1 cellular context compared by ENCODE assay signal in the genomic region with DNA sequence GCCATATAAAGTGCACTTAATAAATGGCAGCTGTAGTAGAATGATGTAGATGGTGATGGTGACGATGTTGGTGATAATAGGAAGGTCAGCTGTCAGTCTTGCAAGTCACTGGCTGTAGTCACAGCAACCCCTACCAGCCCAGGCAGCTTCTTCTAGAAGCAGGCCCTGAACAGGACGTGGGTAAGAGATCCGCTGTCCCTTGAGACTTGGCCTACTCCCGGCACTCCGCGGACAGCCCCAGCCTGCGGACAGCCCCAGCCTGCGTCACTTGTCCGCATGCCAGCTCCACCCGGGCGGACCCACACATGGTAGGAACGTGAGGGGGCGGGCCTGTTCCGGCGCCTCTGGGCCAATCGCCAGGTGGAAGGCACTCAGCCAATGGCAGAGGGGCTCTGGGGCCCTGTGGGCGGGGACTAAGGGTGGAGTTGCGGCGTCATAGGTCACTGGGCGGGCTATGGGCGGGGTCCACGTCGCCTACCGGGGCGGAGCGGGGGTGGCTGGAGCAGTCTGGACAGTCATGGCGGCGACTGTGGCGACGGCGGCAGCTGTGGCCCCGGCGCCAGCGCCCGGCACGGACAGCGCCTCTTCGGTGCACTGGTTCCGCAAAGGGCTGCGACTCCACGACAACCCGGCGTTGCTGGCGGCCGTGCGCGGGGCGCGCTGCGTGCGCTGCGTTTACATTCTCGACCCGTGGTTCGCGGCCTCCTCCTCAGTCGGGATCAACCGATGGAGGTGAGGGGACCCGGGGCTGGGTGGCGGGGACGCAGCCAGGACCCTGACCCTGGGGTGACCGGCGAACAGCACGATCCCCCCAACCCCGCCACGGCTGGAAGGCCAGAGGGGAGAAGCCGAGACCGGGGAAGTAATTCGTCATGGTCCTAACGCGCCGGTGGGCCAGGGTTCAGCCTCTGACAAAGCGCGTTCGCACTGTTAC.
TF ChIP-seq lines count a peak whose summit lies in the region.

A gene (plus strand): TSS at position 502 of the 934 bp plus-strand sequence. CDS start 16 bp downstream, at position 518.

TF ChIP-seq in K562, 482 proteins besides CTCF, POLR2A, EP300 and RAD21 (continued from another document and continues in another):
- TF ChIP-seq, protein P1, sequence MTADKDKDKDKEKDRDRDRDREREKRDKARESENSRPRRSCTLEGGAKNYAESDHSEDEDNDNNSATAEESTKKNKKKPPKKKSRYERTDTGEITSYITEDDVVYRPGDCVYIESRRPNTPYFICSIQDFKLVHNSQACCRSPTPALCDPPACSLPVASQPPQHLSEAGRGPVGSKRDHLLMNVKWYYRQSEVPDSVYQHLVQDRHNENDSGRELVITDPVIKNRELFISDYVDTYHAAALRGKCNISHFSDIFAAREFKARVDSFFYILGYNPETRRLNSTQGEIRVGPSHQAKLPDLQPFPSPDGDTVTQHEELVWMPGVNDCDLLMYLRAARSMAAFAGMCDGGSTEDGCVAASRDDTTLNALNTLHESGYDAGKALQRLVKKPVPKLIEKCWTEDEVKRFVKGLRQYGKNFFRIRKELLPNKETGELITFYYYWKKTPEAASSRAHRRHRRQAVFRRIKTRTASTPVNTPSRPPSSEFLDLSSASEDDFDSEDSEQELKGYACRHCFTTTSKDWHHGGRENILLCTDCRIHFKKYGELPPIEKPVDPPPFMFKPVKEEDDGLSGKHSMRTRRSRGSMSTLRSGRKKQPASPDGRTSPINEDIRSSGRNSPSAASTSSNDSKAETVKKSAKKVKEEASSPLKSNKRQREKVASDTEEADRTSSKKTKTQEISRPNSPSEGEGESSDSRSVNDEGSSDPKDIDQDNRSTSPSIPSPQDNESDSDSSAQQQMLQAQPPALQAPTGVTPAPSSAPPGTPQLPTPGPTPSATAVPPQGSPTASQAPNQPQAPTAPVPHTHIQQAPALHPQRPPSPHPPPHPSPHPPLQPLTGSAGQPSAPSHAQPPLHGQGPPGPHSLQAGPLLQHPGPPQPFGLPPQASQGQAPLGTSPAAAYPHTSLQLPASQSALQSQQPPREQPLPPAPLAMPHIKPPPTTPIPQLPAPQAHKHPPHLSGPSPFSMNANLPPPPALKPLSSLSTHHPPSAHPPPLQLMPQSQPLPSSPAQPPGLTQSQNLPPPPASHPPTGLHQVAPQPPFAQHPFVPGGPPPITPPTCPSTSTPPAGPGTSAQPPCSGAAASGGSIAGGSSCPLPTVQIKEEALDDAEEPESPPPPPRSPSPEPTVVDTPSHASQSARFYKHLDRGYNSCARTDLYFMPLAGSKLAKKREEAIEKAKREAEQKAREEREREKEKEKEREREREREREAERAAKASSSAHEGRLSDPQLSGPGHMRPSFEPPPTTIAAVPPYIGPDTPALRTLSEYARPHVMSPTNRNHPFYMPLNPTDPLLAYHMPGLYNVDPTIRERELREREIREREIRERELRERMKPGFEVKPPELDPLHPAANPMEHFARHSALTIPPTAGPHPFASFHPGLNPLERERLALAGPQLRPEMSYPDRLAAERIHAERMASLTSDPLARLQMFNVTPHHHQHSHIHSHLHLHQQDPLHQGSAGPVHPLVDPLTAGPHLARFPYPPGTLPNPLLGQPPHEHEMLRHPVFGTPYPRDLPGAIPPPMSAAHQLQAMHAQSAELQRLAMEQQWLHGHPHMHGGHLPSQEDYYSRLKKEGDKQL (CRISPR knock-in tag; IDR thresholded peaks at IDR 0.05; ENCODE audit: borderline replicate concordance), result no peak
- 0 out of 2 replicates have a peak, but pooled peaks have one; percentile 44 for TF ChIP-seq MYNN (IDR thresholded peaks at IDR 0.05)
- TF ChIP-seq MYNN (CRISPR knock-in tag; IDR thresholded peaks at IDR 0.05), result no peak
- TF ChIP-seq ZNF133 (CRISPR knock-in tag; IDR thresholded peaks at IDR 0.05), result no peak
- TF ChIP-seq ZNF224 (CRISPR knock-in tag; IDR thresholded peaks at IDR 0.05), result peak; percentile 68; the same call in 1 of the 2 replicates
- TF ChIP-seq, protein P2, sequence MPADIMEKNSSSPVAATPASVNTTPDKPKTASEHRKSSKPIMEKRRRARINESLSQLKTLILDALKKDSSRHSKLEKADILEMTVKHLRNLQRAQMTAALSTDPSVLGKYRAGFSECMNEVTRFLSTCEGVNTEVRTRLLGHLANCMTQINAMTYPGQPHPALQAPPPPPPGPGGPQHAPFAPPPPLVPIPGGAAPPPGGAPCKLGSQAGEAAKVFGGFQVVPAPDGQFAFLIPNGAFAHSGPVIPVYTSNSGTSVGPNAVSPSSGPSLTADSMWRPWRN (IDR thresholded peaks at IDR 0.05; ENCODE audit: low read depth), result no peak
- no peak for TF ChIP-seq HNRNPH1 (optimal IDR thresholded peaks at IDR 0.05; ENCODE audit: low read depth, low read length)
- TF ChIP-seq, protein P3, sequence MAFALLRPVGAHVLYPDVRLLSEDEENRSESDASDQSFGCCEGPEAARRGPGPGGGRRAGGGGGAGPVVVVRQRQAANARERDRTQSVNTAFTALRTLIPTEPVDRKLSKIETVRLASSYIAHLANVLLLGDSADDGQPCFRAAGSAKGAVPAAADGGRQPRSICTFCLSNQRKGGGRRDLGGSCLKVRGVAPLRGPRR (CRISPR knock-in tag; IDR thresholded peaks at IDR 0.05), result no peak
- TF ChIP-seq FOXA3 (CRISPR knock-in tag; conservative IDR thresholded peaks at IDR 0.05 in 1 of 2, IDR thresholded peaks at IDR 0.05 in 1 of 2), result peak in 1 of 2 experiments; percentile 92; a peak in 1 of 4 replicates
- TF ChIP-seq PRMT5 (CRISPR knock-in tag; IDR thresholded peaks at IDR 0.05), result peak; percentile 78; the same call in 1 of the 2 replicates
- TF ChIP-seq, protein P4, sequence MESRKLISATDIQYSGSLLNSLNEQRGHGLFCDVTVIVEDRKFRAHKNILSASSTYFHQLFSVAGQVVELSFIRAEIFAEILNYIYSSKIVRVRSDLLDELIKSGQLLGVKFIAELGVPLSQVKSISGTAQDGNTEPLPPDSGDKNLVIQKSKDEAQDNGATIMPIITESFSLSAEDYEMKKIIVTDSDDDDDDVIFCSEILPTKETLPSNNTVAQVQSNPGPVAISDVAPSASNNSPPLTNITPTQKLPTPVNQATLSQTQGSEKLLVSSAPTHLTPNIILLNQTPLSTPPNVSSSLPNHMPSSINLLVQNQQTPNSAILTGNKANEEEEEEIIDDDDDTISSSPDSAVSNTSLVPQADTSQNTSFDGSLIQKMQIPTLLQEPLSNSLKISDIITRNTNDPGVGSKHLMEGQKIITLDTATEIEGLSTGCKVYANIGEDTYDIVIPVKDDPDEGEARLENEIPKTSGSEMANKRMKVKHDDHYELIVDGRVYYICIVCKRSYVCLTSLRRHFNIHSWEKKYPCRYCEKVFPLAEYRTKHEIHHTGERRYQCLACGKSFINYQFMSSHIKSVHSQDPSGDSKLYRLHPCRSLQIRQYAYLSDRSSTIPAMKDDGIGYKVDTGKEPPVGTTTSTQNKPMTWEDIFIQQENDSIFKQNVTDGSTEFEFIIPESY (CRISPR knock-in tag; IDR thresholded peaks at IDR 0.05), result peak; percentile 86
- TF ChIP-seq, protein P5, sequence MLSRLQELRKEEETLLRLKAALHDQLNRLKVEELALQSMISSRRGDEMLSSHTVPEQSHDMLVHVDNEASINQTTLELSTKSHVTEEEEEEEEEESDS (CRISPR knock-in tag; IDR thresholded peaks at IDR 0.05), result no peak
- TF ChIP-seq FOXK2 (conservative IDR thresholded peaks at IDR 0.05 in 1 of 2, IDR thresholded peaks at IDR 0.05 in 1 of 2; ENCODE audit: low read depth in 2 of 2), result peak; percentile 71 to 87
- 0 out of 2 replicates have a peak, but pooled peaks have one; percentile 37 for TF ChIP-seq ERF (CRISPR knock-in tag; IDR thresholded peaks at IDR 0.05)
- no peak for TF ChIP-seq HDAC3 (IDR thresholded peaks at IDR 0.05; ENCODE audit: borderline replicate concordance, partially characterized antibody)
- TF ChIP-seq, protein P6, sequence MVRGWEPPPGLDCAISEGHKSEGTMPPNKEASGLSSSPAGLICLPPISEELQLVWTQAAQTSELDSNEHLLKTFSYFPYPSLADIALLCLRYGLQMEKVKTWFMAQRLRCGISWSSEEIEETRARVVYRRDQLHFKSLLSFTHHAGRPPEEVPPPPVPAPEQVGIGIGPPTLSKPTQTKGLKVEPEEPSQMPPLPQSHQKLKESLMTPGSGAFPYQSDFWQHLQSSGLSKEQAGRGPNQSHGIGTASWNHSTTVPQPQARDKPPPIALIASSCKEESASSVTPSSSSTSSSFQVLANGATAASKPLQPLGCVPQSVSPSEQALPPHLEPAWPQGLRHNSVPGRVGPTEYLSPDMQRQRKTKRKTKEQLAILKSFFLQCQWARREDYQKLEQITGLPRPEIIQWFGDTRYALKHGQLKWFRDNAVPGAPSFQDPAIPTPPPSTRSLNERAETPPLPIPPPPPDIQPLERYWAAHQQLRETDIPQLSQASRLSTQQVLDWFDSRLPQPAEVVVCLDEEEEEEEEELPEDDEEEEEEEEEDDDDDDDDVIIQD (CRISPR knock-in tag; IDR thresholded peaks at IDR 0.05), result no peak
- TF ChIP-seq, protein P7, sequence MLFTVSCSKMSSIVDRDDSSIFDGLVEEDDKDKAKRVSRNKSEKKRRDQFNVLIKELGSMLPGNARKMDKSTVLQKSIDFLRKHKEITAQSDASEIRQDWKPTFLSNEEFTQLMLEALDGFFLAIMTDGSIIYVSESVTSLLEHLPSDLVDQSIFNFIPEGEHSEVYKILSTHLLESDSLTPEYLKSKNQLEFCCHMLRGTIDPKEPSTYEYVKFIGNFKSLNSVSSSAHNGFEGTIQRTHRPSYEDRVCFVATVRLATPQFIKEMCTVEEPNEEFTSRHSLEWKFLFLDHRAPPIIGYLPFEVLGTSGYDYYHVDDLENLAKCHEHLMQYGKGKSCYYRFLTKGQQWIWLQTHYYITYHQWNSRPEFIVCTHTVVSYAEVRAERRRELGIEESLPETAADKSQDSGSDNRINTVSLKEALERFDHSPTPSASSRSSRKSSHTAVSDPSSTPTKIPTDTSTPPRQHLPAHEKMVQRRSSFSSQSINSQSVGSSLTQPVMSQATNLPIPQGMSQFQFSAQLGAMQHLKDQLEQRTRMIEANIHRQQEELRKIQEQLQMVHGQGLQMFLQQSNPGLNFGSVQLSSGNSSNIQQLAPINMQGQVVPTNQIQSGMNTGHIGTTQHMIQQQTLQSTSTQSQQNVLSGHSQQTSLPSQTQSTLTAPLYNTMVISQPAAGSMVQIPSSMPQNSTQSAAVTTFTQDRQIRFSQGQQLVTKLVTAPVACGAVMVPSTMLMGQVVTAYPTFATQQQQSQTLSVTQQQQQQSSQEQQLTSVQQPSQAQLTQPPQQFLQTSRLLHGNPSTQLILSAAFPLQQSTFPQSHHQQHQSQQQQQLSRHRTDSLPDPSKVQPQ (CRISPR knock-in tag; IDR thresholded peaks at IDR 0.05; ENCODE audit: borderline replicate concordance), result peak; percentile 100
- TF ChIP-seq ILF3 (IDR thresholded peaks at IDR 0.05; ENCODE audit: borderline replicate concordance), result no peak; the same call in 1 of the 2 replicates
- TF ChIP-seq, protein P8, sequence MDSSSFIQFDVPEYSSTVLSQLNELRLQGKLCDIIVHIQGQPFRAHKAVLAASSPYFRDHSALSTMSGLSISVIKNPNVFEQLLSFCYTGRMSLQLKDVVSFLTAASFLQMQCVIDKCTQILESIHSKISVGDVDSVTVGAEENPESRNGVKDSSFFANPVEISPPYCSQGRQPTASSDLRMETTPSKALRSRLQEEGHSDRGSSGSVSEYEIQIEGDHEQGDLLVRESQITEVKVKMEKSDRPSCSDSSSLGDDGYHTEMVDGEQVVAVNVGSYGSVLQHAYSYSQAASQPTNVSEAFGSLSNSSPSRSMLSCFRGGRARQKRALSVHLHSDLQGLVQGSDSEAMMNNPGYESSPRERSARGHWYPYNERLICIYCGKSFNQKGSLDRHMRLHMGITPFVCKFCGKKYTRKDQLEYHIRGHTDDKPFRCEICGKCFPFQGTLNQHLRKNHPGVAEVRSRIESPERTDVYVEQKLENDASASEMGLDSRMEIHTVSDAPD (CRISPR knock-in tag; IDR thresholded peaks at IDR 0.05), result no peak
- TF ChIP-seq STAT5A (IDR thresholded peaks at IDR 0.05; ENCODE audit: borderline replicate concordance, low read length), result no peak
- TF ChIP-seq ZNF232 (CRISPR knock-in tag; IDR thresholded peaks at IDR 0.05), result peak; percentile 86; the same call in 1 of the 2 replicates
- peak; percentile 61 for TF ChIP-seq TAF7 (tag; IDR thresholded peaks at IDR 0.05)
- TF ChIP-seq, protein P9, sequence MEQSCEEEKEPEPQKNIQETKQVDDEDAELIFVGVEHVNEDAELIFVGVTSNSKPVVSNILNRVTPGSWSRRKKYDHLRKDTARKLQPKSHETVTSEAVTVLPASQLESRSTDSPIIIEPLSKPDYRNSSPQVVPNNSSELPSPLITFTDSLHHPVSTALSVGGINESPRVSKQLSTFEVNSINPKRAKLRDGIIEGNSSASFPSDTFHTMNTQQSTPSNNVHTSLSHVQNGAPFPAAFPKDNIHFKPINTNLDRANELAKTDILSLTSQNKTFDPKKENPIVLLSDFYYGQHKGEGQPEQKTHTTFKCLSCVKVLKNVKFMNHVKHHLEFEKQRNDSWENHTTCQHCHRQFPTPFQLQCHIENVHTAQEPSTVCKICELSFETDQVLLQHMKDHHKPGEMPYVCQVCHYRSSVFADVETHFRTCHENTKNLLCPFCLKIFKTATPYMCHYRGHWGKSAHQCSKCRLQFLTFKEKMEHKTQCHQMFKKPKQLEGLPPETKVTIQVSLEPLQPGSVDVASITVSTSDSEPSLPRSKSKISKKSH (CRISPR knock-in tag; IDR thresholded peaks at IDR 0.05), result no peak
- no peak for TF ChIP-seq ZNF696 (CRISPR knock-in tag; conservative IDR thresholded peaks at IDR 0.05)
- TF ChIP-seq, protein P10, sequence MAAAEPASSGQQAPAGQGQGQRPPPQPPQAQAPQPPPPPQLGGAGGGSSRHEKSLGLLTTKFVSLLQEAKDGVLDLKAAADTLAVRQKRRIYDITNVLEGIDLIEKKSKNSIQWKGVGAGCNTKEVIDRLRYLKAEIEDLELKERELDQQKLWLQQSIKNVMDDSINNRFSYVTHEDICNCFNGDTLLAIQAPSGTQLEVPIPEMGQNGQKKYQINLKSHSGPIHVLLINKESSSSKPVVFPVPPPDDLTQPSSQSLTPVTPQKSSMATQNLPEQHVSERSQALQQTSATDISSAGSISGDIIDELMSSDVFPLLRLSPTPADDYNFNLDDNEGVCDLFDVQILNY (CRISPR knock-in tag; IDR thresholded peaks at IDR 0.05), result peak; percentile 40; the same call in 1 of the 2 replicates
- peak; percentile 94; the same call in 1 of the 2 replicates for TF ChIP-seq PHF8 (IDR thresholded peaks at IDR 0.05; ENCODE audit: borderline replicate concordance, low read length)
- no peak for TF ChIP-seq SAFB2 (IDR thresholded peaks at IDR 0.05; ENCODE audit: borderline replicate concordance, low read depth, low read length, severe bottlenecking)
- no peak for TF ChIP-seq PHB2 (IDR thresholded peaks at IDR 0.05; ENCODE audit: low read depth)
- TF ChIP-seq, protein P11, sequence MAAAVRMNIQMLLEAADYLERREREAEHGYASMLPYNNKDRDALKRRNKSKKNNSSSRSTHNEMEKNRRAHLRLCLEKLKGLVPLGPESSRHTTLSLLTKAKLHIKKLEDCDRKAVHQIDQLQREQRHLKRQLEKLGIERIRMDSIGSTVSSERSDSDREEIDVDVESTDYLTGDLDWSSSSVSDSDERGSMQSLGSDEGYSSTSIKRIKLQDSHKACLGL (CRISPR knock-in tag; IDR thresholded peaks at IDR 0.05; ENCODE audit: borderline replicate concordance, poor library complexity, severe bottlenecking), result no peak
- TF ChIP-seq, protein P12, sequence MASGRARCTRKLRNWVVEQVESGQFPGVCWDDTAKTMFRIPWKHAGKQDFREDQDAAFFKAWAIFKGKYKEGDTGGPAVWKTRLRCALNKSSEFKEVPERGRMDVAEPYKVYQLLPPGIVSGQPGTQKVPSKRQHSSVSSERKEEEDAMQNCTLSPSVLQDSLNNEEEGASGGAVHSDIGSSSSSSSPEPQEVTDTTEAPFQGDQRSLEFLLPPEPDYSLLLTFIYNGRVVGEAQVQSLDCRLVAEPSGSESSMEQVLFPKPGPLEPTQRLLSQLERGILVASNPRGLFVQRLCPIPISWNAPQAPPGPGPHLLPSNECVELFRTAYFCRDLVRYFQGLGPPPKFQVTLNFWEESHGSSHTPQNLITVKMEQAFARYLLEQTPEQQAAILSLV (tag; IDR thresholded peaks at IDR 0.05), result no peak
- TF ChIP-seq, protein P13, sequence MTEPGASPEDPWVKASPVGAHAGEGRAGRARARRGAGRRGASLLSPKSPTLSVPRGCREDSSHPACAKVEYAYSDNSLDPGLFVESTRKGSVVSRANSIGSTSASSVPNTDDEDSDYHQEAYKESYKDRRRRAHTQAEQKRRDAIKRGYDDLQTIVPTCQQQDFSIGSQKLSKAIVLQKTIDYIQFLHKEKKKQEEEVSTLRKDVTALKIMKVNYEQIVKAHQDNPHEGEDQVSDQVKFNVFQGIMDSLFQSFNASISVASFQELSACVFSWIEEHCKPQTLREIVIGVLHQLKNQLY (CRISPR knock-in tag; conservative IDR thresholded peaks at IDR 0.05), result no peak
